Comparison of ENCODE assay signal across 14 cellular contexts in genomic region chr15:81419304-81419943, GRCh38. TPM values are rescaled to one million over a fixed set of nuclear protein-coding genes. Genes with fewer than 3 reads are reported as not detected.
DNase-seq lines count a peak whose midpoint lies in the region; ATAC-seq and TF ChIP-seq lines count a peak whose summit lies in the region.
"Had no signal": no experiment of that assay in that cellular context is flagged by ENCODE, and none has a peak within 500 bp of the region (broad histone marks: within the 10 kb centered on the region; RNA-seq: fewer than 3 reads in every experiment).

No MANE protein-coding gene starts in this region.

- peak; percentile 84 to 94 for DNase-seq in SJCRH30
- DNase-seq in hepatocyte (ENCODE audit: low spot score), result no peak
- DNase-seq in retinal pigment epithelial cell (ENCODE audit: low read depth), result peak; percentile 5
- no peak for DNase-seq in A172 (ENCODE audit: low spot score)
- DNase-seq: activated CD4-positive, CD25-positive, alpha-beta regulatory T cell; cerebellar nuclear complex; NCI-H2081; SHP77 treated with DMSO at 0.1 percent for 48 hours had no signal

- H3K27me3 ChIP-seq in HUES48 (ENCODE audit: control insufficient read depth, insufficient read depth, low read length) (no peaks in the 10 kb centered on the region), SJCRH30 (no peaks in the 10 kb centered on the region), hepatocyte (no peaks in the 10 kb centered on the region)
- H3K27me3 ChIP-seq: gastroesophageal sphincter had no signal

- WGBS in hepatocyte (ENCODE audit: low lambda C conversion rate, missing lambda C conversion rate), result 21% methylated on average over 9 of the region's 9 CpGs

- peak overlapping the region; percentile 64 for H3K27ac ChIP-seq in HUES48 (ENCODE audit: low read depth, low read length)
- peak overlapping the region; percentile 90 for H3K27ac ChIP-seq in SJCRH30
- peak overlapping the region; percentile 8 for H3K27ac ChIP-seq in hepatocyte
- H3K27ac ChIP-seq: gastroesophageal sphincter had no signal

- H4K20me1 ChIP-seq in hepatocyte (ENCODE audit: insufficient read depth, poor library complexity, severe bottlenecking), result no peaks in the 10 kb centered on the region

- H3K9me2 ChIP-seq in hepatocyte (replicated peaks; ENCODE audit: insufficient read depth), result no peaks in the 10 kb centered on the region

- H3K9me3 ChIP-seq in HUES48 (ENCODE audit: control insufficient read depth, insufficient read depth, low read length) (no peaks in the 10 kb centered on the region), SJCRH30 (replicated peaks) (no peaks in the 10 kb centered on the region), hepatocyte (ENCODE audit: low read depth) (no peaks in the 10 kb centered on the region)
- H3K9me3 ChIP-seq: gastroesophageal sphincter had no signal

- TF ChIP-seq CTCF in hepatocyte (IDR thresholded peaks at IDR 0.05; ENCODE audit: poor library complexity) (no peak), retinal pigment epithelial cell (conservative IDR thresholded peaks at IDR 0.05; ENCODE audit: low read depth, low read length) (no peak)

- H3K9ac ChIP-seq in HUES48 (ENCODE audit: low read depth, low read length), result no peak overlapping the region

- H3K4me1 ChIP-seq in HUES48 (ENCODE audit: control insufficient read depth, insufficient read depth, low read length) (peaks cover 15% of the 10 kb centered on the region), SJCRH30 (peaks cover 13% of the 10 kb centered on the region), hepatocyte (ENCODE audit: insufficient read depth) (no peaks in the 10 kb centered on the region)
- H3K4me1 ChIP-seq: gastroesophageal sphincter had no signal

- H3K4me3 ChIP-seq in HUES48 (ENCODE audit: low read depth, low read length) (peak overlapping the region; percentile 45), SJCRH30 (peak overlapping the region; percentile 48), hepatocyte (no peak overlapping the region), retinal pigment epithelial cell (ENCODE audit: low read length) (no peak overlapping the region)
- H3K4me3 ChIP-seq: gastroesophageal sphincter had no signal

- peak overlapping the region; percentile 49 for H2AFZ ChIP-seq in hepatocyte

- no peaks in the 10 kb centered on the region for H3K79me2 ChIP-seq in hepatocyte

- no peaks in the 10 kb centered on the region for H3K36me3 ChIP-seq in HUES48 (ENCODE audit: control insufficient read depth, insufficient read depth, low read length)
- no peaks in the 10 kb centered on the region for H3K36me3 ChIP-seq in SJCRH30
- no peaks in the 10 kb centered on the region for H3K36me3 ChIP-seq in hepatocyte (replicated peaks; ENCODE audit: insufficient read depth, low read depth)
- H3K36me3 ChIP-seq: gastroesophageal sphincter had no signal

- H3K4me2 ChIP-seq in hepatocyte, result peak overlapping the region; percentile 33

- no peak for ATAC-seq in HG02973 (IDR thresholded peaks at IDR 0.05; ENCODE audit: unreplicated experiment)
- ATAC-seq in GM18873 (IDR thresholded peaks at IDR 0.05; ENCODE audit: low FRiP score, unreplicated experiment), result no peak
- no peak for ATAC-seq in GM19452 (IDR thresholded peaks at IDR 0.05; ENCODE audit: unreplicated experiment)
- ATAC-seq: gastroesophageal sphincter had no signal

RNA-seq across cellular contexts. Expression of gene TMC3, which starts 45.4 kb away (rescaled TPM):
- 0.06 TPM in 1 of 2 replicates, not detected in the other for total RNA-seq in SJCRH30 (2014; rRNA removed; shearing (Covaris generic))
- total RNA-seq in hepatocyte, result 0.12 and 0.43 TPM in 2 replicates
- polyA plus RNA-seq in hepatocyte, result 0.19 TPM in 1 of 2 replicates, not detected in the other
- total RNA-seq in A172 (2014; rRNA removed; shearing (Covaris generic)), result not detected in 2 replicates
- total RNA-seq: skeletal muscle tissue had no signal

Comparison
In these comparisons a context has a peak if more than half of its experiments do, and no peak if none do; other contexts are left out.
1. H3K27ac ChIP-seq: peak in every context shown above with its lines; median percentile 90 in SJCRH30; 64 in HUES48; 8 in hepatocyte.
2. H3K4me3 ChIP-seq: peak in HUES48 (single experiment) and SJCRH30 (single experiment); none in hepatocyte (single experiment) and retinal pigment epithelial cell (single experiment).
3. DNase-seq: peak in SJCRH30 (2 of 2) and retinal pigment epithelial cell (single experiment); none in hepatocyte (single experiment) and A172 (single experiment).